14 cellular contexts compared by ENCODE assay signal in genomic region chr2:165582863-165583506, GRCh38.
"Had no signal": no experiment of that assay in that cellular context is flagged by ENCODE, and none has a peak within 500 bp of the region (broad histone marks: within the 10 kb centered on the region; RNA-seq: fewer than 3 reads in every experiment).

No MANE protein-coding gene starts in this region.

- H3K27me3 ChIP-seq: ovary, sigmoid colon, stomach, testis, uterus had no signal

- H3K36me3 Mint-ChIP-seq: activated naive CD8-positive, alpha-beta T cell treated with anti-CD3 and anti-CD28 coated beads, Interleukin-2, amount 10 ng/mL, durations not matched to agents 7 days and 5 days had no signal

- H3K27me3 Mint-ChIP-seq: activated CD4-positive, alpha-beta T cell treated with anti-CD3 and anti-CD28 coated beads, Interleukin-2, amount 10 ng/mL, durations not matched to agents 24 days and 14 days; dendritic cell treated with granulocyte-macrophage colony-stimulating factor and Interleukin-4, amounts not matched to agents 40 ng/mL and 50 ng/mL, for 4 days had no signal

- DNase-seq: activated CD4-positive, alpha-beta T cell treated with anti-CD3 and anti-CD28 coated beads, Interleukin-2, amount 10 ng/mL, durations not matched to agents 24 days and 14 days; activated CD4-positive, CD25-positive, alpha-beta regulatory T cell; activated naive CD8-positive, alpha-beta T cell treated with anti-CD3 and anti-CD28 coated beads, Interleukin-2, amount 10 ng/mL, durations not matched to agents 7 days and 5 days; effector memory CD4-positive, alpha-beta T cell; foreskin melanocyte; sigmoid colon; stimulated activated CD4-positive, alpha-beta T cell treated with anti-CD3 and anti-CD28 coated beads, Interleukin-1b, Interleukin-23, amount 100 ng/mL, for 48 hours; stomach; testis; uterus had no signal

- H3K27ac Mint-ChIP-seq: activated CD4-positive, alpha-beta T cell treated with anti-CD3 and anti-CD28 coated beads, Interleukin-2, amount 10 ng/mL, durations not matched to agents 24 days and 14 days; activated naive CD8-positive, alpha-beta T cell treated with anti-CD3 and anti-CD28 coated beads, Interleukin-2, amount 10 ng/mL, durations not matched to agents 7 days and 5 days; activated T-helper 1 cell treated with anti-CD3 and anti-CD28 coated beads, Interleukin-12 subunit alpha, Interleukin-12 subunit beta, Interleukin-2, Interleukin-4 antibody, amounts not matched to agents 30 ng/mL and 10 ng/mL and 1 ng/mL, durations not matched to agents 14 hours and 24 hours and 36 hours; dendritic cell treated with granulocyte-macrophage colony-stimulating factor and Interleukin-4, amounts not matched to agents 40 ng/mL and 50 ng/mL, for 4 days; T-helper 2 cell treated with Interferon-gamma antibody and Interleukin-4, amounts not matched to agents 5 μg/mL and 100 μg/mL, for 36 hours had no signal

- H3K27ac ChIP-seq: ovary, sigmoid colon, stomach, testis, uterus had no signal

- H3K4me3 ChIP-seq: ovary, sigmoid colon, stomach, testis, uterus had no signal

- H3K9me3 ChIP-seq: ovary, sigmoid colon, stomach, testis, uterus had no signal

- H3K4me3 Mint-ChIP-seq: activated CD4-positive, alpha-beta T cell treated with anti-CD3 and anti-CD28 coated beads, Interleukin-2, amount 10 ng/mL, durations not matched to agents 24 days and 14 days; activated naive CD8-positive, alpha-beta T cell treated with anti-CD3 and anti-CD28 coated beads, Interleukin-2, amount 10 ng/mL, durations not matched to agents 7 days and 5 days; activated T-helper 1 cell treated with anti-CD3 and anti-CD28 coated beads, Interleukin-12 subunit alpha, Interleukin-12 subunit beta, Interleukin-2, Interleukin-4 antibody, amounts not matched to agents 30 ng/mL and 10 ng/mL and 1 ng/mL, durations not matched to agents 14 hours and 24 hours and 36 hours; dendritic cell treated with granulocyte-macrophage colony-stimulating factor and Interleukin-4, amounts not matched to agents 40 ng/mL and 50 ng/mL, for 4 days; T-helper 2 cell treated with Interferon-gamma antibody and Interleukin-4, amounts not matched to agents 5 μg/mL and 100 μg/mL, for 36 hours had no signal

- H3K4me1 ChIP-seq: stomach, testis, uterus had no signal

- H3K4me1 Mint-ChIP-seq: activated CD4-positive, alpha-beta T cell treated with anti-CD3 and anti-CD28 coated beads, Interleukin-2, amount 10 ng/mL, durations not matched to agents 24 days and 14 days; activated naive CD8-positive, alpha-beta T cell treated with anti-CD3 and anti-CD28 coated beads, Interleukin-2, amount 10 ng/mL, durations not matched to agents 7 days and 5 days had no signal

- H3K9me3 Mint-ChIP-seq: activated CD4-positive, alpha-beta T cell treated with anti-CD3 and anti-CD28 coated beads, Interleukin-2, amount 10 ng/mL, durations not matched to agents 24 days and 14 days; activated naive CD8-positive, alpha-beta T cell treated with anti-CD3 and anti-CD28 coated beads, Interleukin-2, amount 10 ng/mL, durations not matched to agents 7 days and 5 days; activated T-helper 1 cell treated with anti-CD3 and anti-CD28 coated beads, Interleukin-12 subunit alpha, Interleukin-12 subunit beta, Interleukin-2, Interleukin-4 antibody, amounts not matched to agents 30 ng/mL and 10 ng/mL and 1 ng/mL, durations not matched to agents 14 hours and 24 hours and 36 hours; dendritic cell treated with granulocyte-macrophage colony-stimulating factor and Interleukin-4, amounts not matched to agents 40 ng/mL and 50 ng/mL, for 4 days; T-helper 2 cell treated with Interferon-gamma antibody and Interleukin-4, amounts not matched to agents 5 μg/mL and 100 μg/mL, for 36 hours had no signal

- H3K36me3 ChIP-seq: ovary, sigmoid colon, stomach, uterus had no signal
